Comparison of ENCODE assay signal across 20 cellular contexts in the genomic region with DNA sequence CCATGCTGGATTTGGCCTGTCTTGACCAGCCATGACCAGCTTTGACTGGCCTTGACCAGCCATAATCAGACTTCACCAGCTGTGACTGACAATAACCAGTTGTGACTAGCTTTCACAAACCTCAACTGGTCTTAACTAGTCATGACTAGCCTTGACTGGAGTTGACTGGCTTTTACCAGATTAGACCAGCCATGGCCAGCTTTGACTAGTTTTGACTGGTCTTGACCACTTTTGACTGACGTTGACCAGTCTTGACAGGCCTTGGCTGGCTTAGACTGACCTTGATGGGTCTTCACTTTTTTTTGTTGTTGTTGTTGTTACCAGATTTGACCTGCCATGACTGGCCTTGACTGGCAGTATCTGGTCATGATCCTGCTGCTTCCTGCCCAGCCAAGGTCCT.
"Had no signal": no experiment of that assay in that cellular context is flagged by ENCODE, and none has a peak within 500 bp of the region (broad histone marks: within the 10 kb centered on the region; RNA-seq: fewer than 3 reads in every experiment).

No MANE protein-coding gene starts in this region.

- FAIRE-seq: keratinocyte had no signal

- ATAC-seq: gastrocnemius medialis; left cardiac atrium; lower lobe of right lung; natural killer cell treated with Interleukin-12 subunit alpha and Interleukin-12 subunit beta and Interleukin-15 and Interleukin-18, amount 100 ng/mL, for 72 hours; right lobe of liver; stimulated activated memory B cell treated with anti-CD40 and anti-IgM and Interleukin-4, amounts not matched to agents 10 μg/mL and 1 μg/mL and 100 μg/mL, for 72 hours had no signal

- H3K79me2 ChIP-seq: parathyroid adenoma had no signal

- H3K4me3 ChIP-seq: dorsolateral prefrontal cortex, esophagus muscularis mucosa, gastrocnemius medialis, left ventricle myocardium inferior, lower lobe of right lung, prostate gland, right lobe of liver had no signal

- H3K9me3 ChIP-seq: esophagus muscularis mucosa, gastrocnemius medialis, left ventricle myocardium inferior, lower lobe of right lung, prostate gland, right lobe of liver had no signal

- H3K27ac ChIP-seq: dorsolateral prefrontal cortex, epithelial cell of prostate, esophagus muscularis mucosa, gastrocnemius medialis, left ventricle myocardium inferior, lower lobe of right lung, parathyroid adenoma, prostate gland, right lobe of liver had no signal

- H3K9ac ChIP-seq: parathyroid adenoma had no signal

- H3K27me3 ChIP-seq: esophagus muscularis mucosa, gastrocnemius medialis, right lobe of liver had no signal

- H2AFZ ChIP-seq: parathyroid adenoma had no signal

- H3K4me1 ChIP-seq: esophagus muscularis mucosa, gastrocnemius medialis, left ventricle myocardium inferior, lower lobe of right lung, parathyroid adenoma, prostate gland, right lobe of liver had no signal

- H3K36me3 ChIP-seq: esophagus muscularis mucosa, gastrocnemius medialis, left ventricle myocardium inferior, lower lobe of right lung, prostate gland, right lobe of liver had no signal

- DNase-seq: cortex of kidney; dorsolateral prefrontal cortex; effector CD8-positive, alpha-beta T cell; gastrocnemius medialis; immature natural killer cell; left cardiac atrium; left ventricle myocardium inferior; lower lobe of right lung; midbrain; right lobe of liver; stimulated activated CD4-positive, alpha-beta T cell treated with anti-CD3 and anti-CD28 coated beads, Interleukin-1b, Interleukin-23, amount 100 ng/mL, for 48 hours; stimulated activated CD4-positive, alpha-beta T cell treated with anti-CD3 and anti-CD28 coated beads, Interleukin-4, amount 100 ng/mL, for 24 hours; trophoblast cell had no signal
